ENCODE assay signal across 17 cellular contexts in the genomic region with DNA sequence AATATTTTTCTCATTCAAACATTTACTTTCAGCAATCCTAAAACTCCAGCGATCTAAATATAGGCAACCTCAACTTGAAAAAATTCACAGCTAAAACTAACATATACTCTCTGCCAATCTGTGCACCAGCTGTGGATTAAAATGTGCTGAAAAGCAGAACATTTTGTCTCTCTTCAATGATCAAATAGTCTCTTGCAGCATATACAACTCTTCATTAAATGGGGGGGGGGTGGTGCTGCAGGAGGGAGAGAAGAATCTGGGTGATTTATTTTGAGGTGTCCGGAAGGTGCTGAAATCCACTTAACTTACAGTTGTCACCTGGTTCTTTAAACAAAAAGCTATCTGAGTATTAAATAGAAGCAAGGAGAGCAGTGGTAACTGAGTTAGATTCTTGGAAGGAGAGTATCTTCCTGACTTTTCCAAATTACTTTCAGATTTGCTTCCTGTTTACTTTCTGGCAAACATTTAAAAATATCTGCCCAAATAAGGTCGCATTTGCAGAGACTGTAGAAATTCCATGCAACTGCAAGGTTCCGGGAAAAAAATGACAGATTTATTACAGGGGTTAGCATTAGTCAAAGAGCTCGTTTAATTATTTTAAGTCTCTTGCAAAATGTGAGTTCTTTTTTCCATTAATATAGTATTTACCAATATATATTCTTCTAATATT.
DNase-seq lines count a peak whose midpoint lies in the region; ATAC-seq, FAIRE-seq and TF ChIP-seq lines count a peak whose summit lies in the region.
"Had no signal": no experiment of that assay in that cellular context is flagged by ENCODE, and none has a peak within 500 bp of the region (broad histone marks: within the 10 kb centered on the region; RNA-seq: fewer than 3 reads in every experiment).

No MANE protein-coding gene starts in this region.

- intact Hi-C loops in stomach (cut with DNase I; ENCODE audit: low total_unique reads): no loop called here

- no peak overlapping the region for H2AFZ ChIP-seq in fibroblast of lung (ENCODE audit: low read length)
- H2AFZ ChIP-seq in osteoblast (ENCODE audit: low read length): peak overlapping the region; percentile 23

- CTCF ChIA-PET in RWPE1 (lab: Yijun Ruan, JAX): no interaction called here

- no peak for FAIRE-seq in HTR-8/SVneo (lab: Jason Lieb, UNC)

- no peak for ATAC-seq in HG03521 (IDR thresholded peaks at IDR 0.05; ENCODE audit: unreplicated experiment)
- ATAC-seq: Panc1, right cardiac atrium, WTC11 had no signal

- peak overlapping the region; percentile 40 for H3K4me2 ChIP-seq in fibroblast of lung (ENCODE audit: extremely low read depth, insufficient read depth, low read length)
- peak overlapping the region; percentile 48 for H3K4me2 ChIP-seq in osteoblast (ENCODE audit: insufficient read depth, low read length)

- H4K20me1 ChIP-seq in fibroblast of lung (ENCODE audit: control insufficient read depth, extremely low read depth, insufficient read depth, low read length) (no peaks in the 10 kb centered on the region), osteoblast (ENCODE audit: insufficient read depth, low read length) (no peaks in the 10 kb centered on the region)

- H3K4me3 ChIP-seq in AG10803 (ENCODE audit: low read length) (no peak overlapping the region), fibroblast of lung (replicated peaks in 1 of 4; ENCODE audit: control extremely low read depth in 1 of 4, insufficient read depth in 1 of 4, low read depth in 3 of 4, low read length in 4 of 4) (peak overlapping the region in 1 of 4 experiments; percentile 23), osteoblast (ENCODE audit: insufficient read depth, low read length) (peak overlapping the region; percentile 22), stomach (no peak overlapping the region)
- H3K4me3 ChIP-seq: lung, upper lobe of left lung had no signal

- H3K9me3 ChIP-seq in fibroblast of lung (ENCODE audit: control insufficient read depth, insufficient read depth, low read depth, low read length): no peaks in the 10 kb centered on the region
- no peaks in the 10 kb centered on the region for H3K9me3 ChIP-seq in osteoblast (ENCODE audit: low read depth, low read length)
- peaks cover 0 to under 1% (median 0%) of the 10 kb centered on the region in 4 donors for H3K9me3 ChIP-seq in stomach
- H3K9me3 ChIP-seq: upper lobe of left lung had no signal

- no peak overlapping the region for H3K27ac ChIP-seq in fibroblast of lung (ENCODE audit: insufficient read depth, low read length)
- no peak overlapping the region for H3K27ac ChIP-seq in osteoblast (ENCODE audit: low read depth, low read length)
- H3K27ac ChIP-seq in RWPE1: no peak overlapping the region
- peak overlapping the region in 2 of 5 donors; percentile 46 to 48 for H3K27ac ChIP-seq in stomach

- in situ Hi-C loops in KBM-7 (cut with MboI; ENCODE audit: low pct_unique_long_range_greater_than_20kb, low sequenced_read_pairs): no loop called here

- no peak for TF ChIP-seq CTCF in AG10803 (conservative IDR thresholded peaks at IDR 0.05; ENCODE audit: low read length)
- no peak for TF ChIP-seq CTCF in fibroblast of lung (conservative IDR thresholded peaks at IDR 0.05 in 1 of 2, IDR thresholded peaks at IDR 0.05 in 1 of 2; ENCODE audit: low read depth in 1 of 2, low read length in 2 of 2)
- no peak for TF ChIP-seq CTCF in osteoblast (IDR thresholded peaks at IDR 0.05; ENCODE audit: extremely low read depth, low read depth, low read length)
- TF ChIP-seq CTCF in RWPE1 (conservative IDR thresholded peaks at IDR 0.05; ENCODE audit: low read depth): no peak
- TF ChIP-seq CTCF in stomach (IDR thresholded peaks at IDR 0.05): no peak

- POLR2A ChIA-PET in RWPE1 (lab: Yijun Ruan, JAX; ENCODE audit: low non-redundant PET): no interaction called here

- H3K79me2 ChIP-seq in fibroblast of lung (ENCODE audit: control insufficient read depth, insufficient read depth, low read length): no peaks in the 10 kb centered on the region
- H3K79me2 ChIP-seq in osteoblast (ENCODE audit: insufficient read depth, low read length): no peaks in the 10 kb centered on the region

- H3K9ac ChIP-seq in fibroblast of lung (ENCODE audit: insufficient read depth, low read length): no peak overlapping the region

- TF ChIP-seq POLR2A in stomach (IDR thresholded peaks at IDR 0.05): no peak

- DNase-seq in AG10803 (ENCODE audit: low read depth): peak; percentile 88
- peak; percentile 21 for DNase-seq in HTR-8/SVneo (ENCODE audit: insufficient read length, low spot score)
- DNase-seq in fibroblast of lung (ENCODE audit: low read depth in 2 of 2): peak in 1 of 2 donors; percentile 85
- no peak for DNase-seq in osteoblast (ENCODE audit: insufficient read length, low spot score, missing footprints)
- DNase-seq in RWPE1 (ENCODE audit: low spot score): no peak
- no peak for DNase-seq in KBM-7
- no peak for DNase-seq in stomach
- DNase-seq: DND-41; Karpas-422; NCI-H526; right cardiac atrium; stimulated activated CD4-positive, alpha-beta T cell treated with anti-CD3 and anti-CD28 coated beads, Interleukin-4, amount 100 ng/mL, for 24 hours; upper lobe of left lung had no signal

- H3K27me3 ChIP-seq in fibroblast of lung (ENCODE audit: control insufficient read depth, insufficient read depth, low read length) (no peaks in the 10 kb centered on the region), osteoblast (ENCODE audit: insufficient read depth, low read length) (no peaks in the 10 kb centered on the region), stomach (no peaks in the 10 kb centered on the region)
- H3K27me3 ChIP-seq: upper lobe of left lung had no signal

- H3K4me1 ChIP-seq in fibroblast of lung (ENCODE audit: control insufficient read depth, extremely low read depth, insufficient read depth, low read length) (peaks cover 3% of the 10 kb centered on the region), osteoblast (ENCODE audit: insufficient read depth, low read length) (no peaks in the 10 kb centered on the region), stomach (peaks cover 0 to 8% (median 0%) of the 10 kb centered on the region in 4 donors)

- no peak for TF ChIP-seq EP300 in stomach (IDR thresholded peaks at IDR 0.05)

- 40 to 62% (median 49%) methylated on average over 5 of the region's 5 CpGs for WGBS in stomach, 5 donors

- H3K36me3 ChIP-seq in fibroblast of lung (ENCODE audit: control insufficient read depth, insufficient read depth, low read length) (no peaks in the 10 kb centered on the region), osteoblast (ENCODE audit: insufficient read depth, low read length) (no peaks in the 10 kb centered on the region), stomach (no peaks in the 10 kb centered on the region)
- H3K36me3 ChIP-seq: upper lobe of left lung had no signal

Comparison
In these comparisons a context has a peak if more than half of its experiments do, and no peak if none do; other contexts are left out.
1. DNase-seq: peak in AG10803 (single experiment) and HTR-8/SVneo (single experiment); none in osteoblast (single experiment), RWPE1 (single experiment), KBM-7 (single experiment) and stomach (single experiment).